8 cellular contexts compared by ENCODE assay signal in genomic region chr5:132436936-132437335, GRCh38. TPM values are rescaled to one million over a fixed set of nuclear protein-coding genes. Genes with fewer than 3 reads are reported as not detected.
DNase-seq lines count a peak whose midpoint lies in the region; ATAC-seq and TF ChIP-seq lines count a peak whose summit lies in the region.

No MANE protein-coding gene starts in this region.

- TF ChIP-seq POLR2A in vagina (IDR thresholded peaks at IDR 0.05) = no peak

- ATAC-seq in Right ventricle myocardium inferior = no peak
- no peak for ATAC-seq in naive thymus-derived CD8-positive, alpha-beta T cell

- peaks cover 70% of the 10 kb centered on the region for H3K4me1 Mint-ChIP-seq in activated naive CD8-positive, alpha-beta T cell treated with anti-CD3 and anti-CD28 coated beads for 36 hours
- H3K4me1 Mint-ChIP-seq in naive thymus-derived CD8-positive, alpha-beta T cell = peaks cover 49 to 95% (median 87%) of the 10 kb centered on the region in 4 donors

- H3K27me3 ChIP-seq in right atrium auricular region (no peaks in the 10 kb centered on the region), vagina (no peaks in the 10 kb centered on the region)

- TF ChIP-seq CTCF in right atrium auricular region (IDR thresholded peaks at IDR 0.05) (no peak), vagina (IDR thresholded peaks at IDR 0.05) (no peak)

- peak overlapping the region; percentile 71 to 77 for H3K27ac ChIP-seq in right atrium auricular region
- H3K27ac ChIP-seq in vagina = peak overlapping the region; percentile 84

- peaks cover 34% of the 10 kb centered on the region for H3K36me3 Mint-ChIP-seq in activated naive CD8-positive, alpha-beta T cell treated with anti-CD3 and anti-CD28 coated beads for 36 hours
- peaks cover 0 to 15% (median 13%) of the 10 kb centered on the region in 3 donors for H3K36me3 Mint-ChIP-seq in naive thymus-derived CD8-positive, alpha-beta T cell

- no peaks in the 10 kb centered on the region for H3K9me3 Mint-ChIP-seq in activated naive CD8-positive, alpha-beta T cell treated with anti-CD3 and anti-CD28 coated beads for 36 hours
- H3K9me3 Mint-ChIP-seq in naive thymus-derived CD8-positive, alpha-beta T cell = no peaks in the 10 kb centered on the region

- POLR2A ChIA-PET in naive thymus-derived CD8-positive, alpha-beta T cell (lab: Charles Lee) = interaction anchor here (0.8 to 5.6 kb wide), 10 partner anchors 10 to 59 kb away, joined by 3 to 47 read pairs (median 14); partner anchors contain the start of gene IRF1

- peaks cover 0 to 58% of the 10 kb centered on the region in 2 donors for H3K4me1 ChIP-seq in right atrium auricular region
- peaks cover 80% of the 10 kb centered on the region for H3K4me1 ChIP-seq in vagina

- no peaks in the 10 kb centered on the region for H3K36me3 ChIP-seq in right atrium auricular region
- H3K36me3 ChIP-seq in vagina = no peaks in the 10 kb centered on the region

- intact Hi-C loops in Right ventricle myocardium inferior (cut with DNase I) (no loop called here), vagina (cut with DNase I) (no loop called here), posterior vena cava (cut with DNase I) (no loop called here)

- H3K27ac Mint-ChIP-seq in activated naive CD8-positive, alpha-beta T cell treated with anti-CD3 and anti-CD28 coated beads for 36 hours = peak overlapping the region; percentile 82
- H3K27ac Mint-ChIP-seq in naive thymus-derived CD8-positive, alpha-beta T cell = peak overlapping the region; percentile 61 to 94 (median 90)

- H3K4me3 ChIP-seq in right atrium auricular region (no peak overlapping the region), vagina (no peak overlapping the region)

- no peaks in the 10 kb centered on the region for H3K27me3 Mint-ChIP-seq in activated naive CD8-positive, alpha-beta T cell treated with anti-CD3 and anti-CD28 coated beads for 36 hours
- no peaks in the 10 kb centered on the region for H3K27me3 Mint-ChIP-seq in naive thymus-derived CD8-positive, alpha-beta T cell

- H3K4me3 Mint-ChIP-seq in activated naive CD8-positive, alpha-beta T cell treated with anti-CD3 and anti-CD28 coated beads for 36 hours = no peak overlapping the region
- peak overlapping the region in 9 of 10 donors; percentile 59 to 77 (median 68) for H3K4me3 Mint-ChIP-seq in naive thymus-derived CD8-positive, alpha-beta T cell

- H3K9me3 ChIP-seq in right atrium auricular region (no peaks in the 10 kb centered on the region), vagina (no peaks in the 10 kb centered on the region)

- DNase-seq in right atrium auricular region (ENCODE audit: low spot score) = peak; percentile 42
- no peak for DNase-seq in Right ventricle myocardium inferior (ENCODE audit: missing footprints)
- DNase-seq in activated naive CD8-positive, alpha-beta T cell treated with anti-CD3 and anti-CD28 coated beads for 36 hours = no peak
- DNase-seq in naive thymus-derived CD8-positive, alpha-beta T cell = no peak
- peak in 1 of 2 donors; percentile 70 for DNase-seq in vagina (ENCODE audit: extremely low spot score in 2 of 2)
- DNase-seq in HUDEP-2 (lab: John Stamatoyannopoulos, UW; ENCODE audit: unreplicated experiment in 76 of 76) = no peak
- DNase-seq in posterior vena cava (ENCODE audit: low spot score) = no peak
- DNase-seq in stimulated activated CD4-positive, alpha-beta T cell treated with anti-CD3 and anti-CD28 coated beads, Interleukin-2, amount 100 ng/mL, for 24 hours = no peak

RNA-seq across cellular contexts. Expression of gene IRF1, which starts 53.6 kb away (rescaled TPM):
- total RNA-seq in right atrium auricular region = 10 to 100 TPM; 10.1 to 15.8 TPM
- total RNA-seq in Right ventricle myocardium inferior = 12.7 TPM
- 100 to 1,000 TPM; 228 to 232 TPM for total RNA-seq in activated naive CD8-positive, alpha-beta T cell treated with anti-CD3 and anti-CD28 coated beads for 36 hours
- 100 to 1,000 TPM; 116 to 127 TPM for total RNA-seq in naive thymus-derived CD8-positive, alpha-beta T cell
- 100 to 1,000 TPM; 108 to 218 (median 141) TPM for polyA plus RNA-seq in naive thymus-derived CD8-positive, alpha-beta T cell
- 49.8 TPM for total RNA-seq in vagina
- total RNA-seq in posterior vena cava = 10 to 100 TPM; 18.7 to 20.5 TPM
